14 cellular contexts compared by ENCODE assay signal in the genomic region with DNA sequence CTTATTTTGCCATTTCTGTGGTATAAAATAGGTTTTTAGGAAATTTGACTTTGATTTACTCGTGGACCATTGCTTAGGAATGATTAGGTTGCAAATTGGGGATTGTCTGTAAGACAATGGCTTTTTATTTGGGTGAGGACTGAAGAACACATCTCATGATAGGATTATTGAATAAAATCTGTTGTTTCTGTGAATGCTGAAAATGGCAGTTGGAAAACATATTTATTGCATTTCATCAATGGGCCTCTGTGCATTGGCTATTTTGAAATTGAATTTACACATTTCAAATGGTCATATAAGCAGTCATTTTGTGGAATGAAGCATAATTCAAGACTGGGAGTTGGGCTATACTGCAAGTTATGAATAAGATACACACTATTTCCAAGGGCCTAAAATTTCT. TPM values are rescaled to one million over a fixed set of nuclear protein-coding genes. Genes with fewer than 3 reads are reported as not detected.
DNase-seq lines count a peak whose midpoint lies in the region; ATAC-seq and TF ChIP-seq lines count a peak whose summit lies in the region.
"Had no signal": no experiment of that assay in that cellular context is flagged by ENCODE, and none has a peak within 500 bp of the region (broad histone marks: within the 10 kb centered on the region; RNA-seq: fewer than 3 reads in every experiment).

No MANE protein-coding gene starts in this region.

- TF ChIP-seq RAD21 in SK-N-SH (IDR thresholded peaks at IDR 0.05; ENCODE audit: low read length): no peak

- peaks cover 68% of the 10 kb centered on the region for H3K4me1 Mint-ChIP-seq in GM23338
- peaks cover 45% of the 10 kb centered on the region for H3K4me1 Mint-ChIP-seq in nephron progenitor cell
- peaks cover 9% of the 10 kb centered on the region for H3K4me1 Mint-ChIP-seq in activated T-helper 2 cell treated with anti-CD3 and anti-CD28 coated beads, Interferon-gamma antibody, Interleukin-2, Interleukin-4, amounts not matched to agents 10 μg/mL and 5 μg/mL and 100 μg/mL, durations not matched to agents 14 hours and 24 hours and 36 hours (ENCODE audit: low read depth)

- no peak overlapping the region for H3K9ac ChIP-seq in SK-N-SH
- H3K9ac ChIP-seq: GM23248 had no signal

- H3K4me2 ChIP-seq in GM23338 (peak overlapping the region; percentile 56), SK-N-SH (no peak overlapping the region)

- H3K27me3 ChIP-seq in GM23338 (ENCODE audit: insufficient read depth) (no peaks in the 10 kb centered on the region), Panc1 (ENCODE audit: control insufficient read depth, insufficient read depth, low read length) (no peaks in the 10 kb centered on the region), SK-N-SH (ENCODE audit: insufficient read depth) (no peaks in the 10 kb centered on the region)
- H3K27me3 ChIP-seq: Peyer's patch had no signal

- BruUV-seq in Panc1 (replicated peaks; lab: Mats Ljungman, UMichigan): no TSS peak

- H3K36me3 ChIP-seq in GM23338 (ENCODE audit: insufficient read depth): no peaks in the 10 kb centered on the region
- no peaks in the 10 kb centered on the region for H3K36me3 ChIP-seq in Panc1 (ENCODE audit: control insufficient read depth, insufficient read depth, low read length)
- H3K36me3 ChIP-seq in SK-N-SH (replicated peaks in 1 of 2; ENCODE audit: control insufficient read depth in 1 of 2, insufficient read depth in 2 of 2, low read length in 1 of 2): no peaks in the 10 kb centered on the region
- H3K36me3 ChIP-seq: Peyer's patch had no signal

- H3K4me3 ChIP-seq in GM23338 (no peak overlapping the region), Panc1 (ENCODE audit: low read depth in 2 of 2, low read length in 2 of 2) (no peak overlapping the region), SK-N-SH (ENCODE audit: low read depth in 2 of 2, low read length in 1 of 2) (no peak overlapping the region)
- H3K4me3 ChIP-seq: GM23248, Peyer's patch had no signal

- POLR2A ChIA-PET in Panc1 (lab: Charles Lee) (no interaction called here), SK-N-SH (lab: Yijun Ruan, JAX) (no interaction called here)

- H3K27ac Mint-ChIP-seq in GM23338 (peak overlapping the region; percentile 47), nephron progenitor cell (peak overlapping the region; percentile 81)
- no peak overlapping the region for H3K27ac Mint-ChIP-seq in activated T-helper 2 cell treated with anti-CD3 and anti-CD28 coated beads, Interferon-gamma antibody, Interleukin-2, Interleukin-4, amounts not matched to agents 10 μg/mL and 5 μg/mL and 100 μg/mL, durations not matched to agents 14 hours and 24 hours and 36 hours
- H3K27ac Mint-ChIP-seq: B cell; CD4-positive, alpha-beta memory T cell had no signal

- in situ Hi-C loops in Panc1 (cut with HindIII; ENCODE audit: low pct_unique_long_range_greater_than_20kb, low sequenced_read_pairs): no loop called here

- H3K27me3 Mint-ChIP-seq in GM23338 (ENCODE audit: insufficient read depth, low read depth, poor library complexity) (peaks cover 8% of the 10 kb centered on the region), nephron progenitor cell (ENCODE audit: low read depth, poor library complexity) (peaks cover 3% of the 10 kb centered on the region)
- no peaks in the 10 kb centered on the region for H3K27me3 Mint-ChIP-seq in activated T-helper 2 cell treated with anti-CD3 and anti-CD28 coated beads, Interferon-gamma antibody, Interleukin-2, Interleukin-4, amounts not matched to agents 10 μg/mL and 5 μg/mL and 100 μg/mL, durations not matched to agents 14 hours and 24 hours and 36 hours (ENCODE audit: low read depth)
- H3K27me3 Mint-ChIP-seq: B cell; CD4-positive, alpha-beta memory T cell had no signal

- peaks cover 2% of the 10 kb centered on the region; the same call in 2 of the 3 replicates for H3K36me3 Mint-ChIP-seq in GM23338 (ENCODE audit: low read depth)
- no peaks in the 10 kb centered on the region for H3K36me3 Mint-ChIP-seq in nephron progenitor cell (ENCODE audit: low read depth)
- H3K36me3 Mint-ChIP-seq in activated T-helper 2 cell treated with anti-CD3 and anti-CD28 coated beads, Interferon-gamma antibody, Interleukin-2, Interleukin-4, amounts not matched to agents 10 μg/mL and 5 μg/mL and 100 μg/mL, durations not matched to agents 14 hours and 24 hours and 36 hours (ENCODE audit: low read depth): no peaks in the 10 kb centered on the region
- H3K36me3 Mint-ChIP-seq: CD4-positive, alpha-beta memory T cell had no signal

- H2AFZ ChIP-seq in GM23338 (no peak overlapping the region), SK-N-SH (ENCODE audit: low read depth) (no peak overlapping the region)
- H2AFZ ChIP-seq: GM23248 had no signal

- intact Hi-C loops in Panc1 (cut with micrococcal nuclease; ENCODE audit: unreplicated experiment): no loop called here
- intact Hi-C loops in activated T-helper 2 cell treated with anti-CD3 and anti-CD28 coated beads, Interferon-gamma antibody, Interleukin-2, Interleukin-4, amounts not matched to agents 10 μg/mL and 5 μg/mL and 100 μg/mL, durations not matched to agents 14 hours and 24 hours and 36 hours (cut with micrococcal nuclease): no loop called here

- H3K9me3 Mint-ChIP-seq in GM23338 (no peaks in the 10 kb centered on the region), nephron progenitor cell (peaks cover 3% of the 10 kb centered on the region)
- H3K9me3 Mint-ChIP-seq in activated T-helper 2 cell treated with anti-CD3 and anti-CD28 coated beads, Interferon-gamma antibody, Interleukin-2, Interleukin-4, amounts not matched to agents 10 μg/mL and 5 μg/mL and 100 μg/mL, durations not matched to agents 14 hours and 24 hours and 36 hours: no peaks in the 10 kb centered on the region
- H3K9me3 Mint-ChIP-seq: CD4-positive, alpha-beta memory T cell had no signal

- H3K9me3 ChIP-seq in Panc1 (ENCODE audit: control insufficient read depth, insufficient read depth, low read depth, low read length) (no peaks in the 10 kb centered on the region), SK-N-SH (no peaks in the 10 kb centered on the region)
- H3K9me3 ChIP-seq: Peyer's patch had no signal

- no peak for TF ChIP-seq CTCF in GM23338 (conservative IDR thresholded peaks at IDR 0.05; ENCODE audit: low read depth in 2 of 2)
- no peak for TF ChIP-seq CTCF in Panc1 (IDR thresholded peaks at IDR 0.05)
- TF ChIP-seq CTCF in nephron progenitor cell (IDR thresholded peaks at IDR 0.05): no peak
- TF ChIP-seq CTCF in SK-N-SH (IDR thresholded peaks at IDR 0.05): no peak

- no peaks in the 10 kb centered on the region; the same call in 1 of the 2 replicates for H3F3A ChIP-seq in GM23338 (replicated peaks; ENCODE audit: low read depth)
- no peaks in the 10 kb centered on the region for H3F3A ChIP-seq in SK-N-SH (replicated peaks; ENCODE audit: insufficient read depth)

- CTCF ChIA-PET in Panc1 (lab: Charles Lee) (no interaction called here), SK-N-SH (lab: Yijun Ruan, JAX) (no interaction called here)

- H3K79me2 ChIP-seq in GM23338 (replicated peaks; ENCODE audit: insufficient read depth) (peaks cover 100% of the 10 kb centered on the region), SK-N-SH (ENCODE audit: insufficient read depth) (no peaks in the 10 kb centered on the region)

- H3K27ac ChIP-seq in GM23338 (ENCODE audit: low read depth) (peak overlapping the region; percentile 82; the same call in 1 of the 2 replicates), Panc1 (ENCODE audit: low read length) (peak overlapping the region; percentile 60; the same call in 1 of the 2 replicates), epithelial cell of prostate (peak overlapping the region; percentile 37), SK-N-SH (ENCODE audit: low read depth in 2 of 2, low read length in 1 of 2) (no peak overlapping the region)
- H3K27ac ChIP-seq: GM23248 had no signal

- no peak for TF ChIP-seq EP300 in SK-N-SH (IDR thresholded peaks at IDR 0.05; ENCODE audit: borderline replicate concordance in 1 of 2, low read depth in 1 of 2, low read length in 1 of 2)

- H3K4me3 Mint-ChIP-seq in GM23338: no peak overlapping the region
- no peak overlapping the region for H3K4me3 Mint-ChIP-seq in nephron progenitor cell
- H3K4me3 Mint-ChIP-seq in activated T-helper 2 cell treated with anti-CD3 and anti-CD28 coated beads, Interferon-gamma antibody, Interleukin-2, Interleukin-4, amounts not matched to agents 10 μg/mL and 5 μg/mL and 100 μg/mL, durations not matched to agents 14 hours and 24 hours and 36 hours (ENCODE audit: low read depth): no peak overlapping the region
- H3K4me3 Mint-ChIP-seq: B cell; CD4-positive, alpha-beta memory T cell had no signal

- peaks cover 59% of the 10 kb centered on the region for H3K4me1 ChIP-seq in GM23338 (ENCODE audit: insufficient read depth)
- H3K4me1 ChIP-seq in Panc1 (ENCODE audit: control insufficient read depth, insufficient read depth, low read length): peaks cover 30% of the 10 kb centered on the region
- H3K4me1 ChIP-seq in SK-N-SH (ENCODE audit: control insufficient read depth in 1 of 2, insufficient read depth in 2 of 2, low read depth in 1 of 2, low read length in 1 of 2): peaks cover 0 to 5% of the 10 kb centered on the region in 2 experiments; a peak in 1 of 4 replicates

- no peaks in the 10 kb centered on the region for H3K9me2 ChIP-seq in GM23338 (ENCODE audit: insufficient read depth)
- no peaks in the 10 kb centered on the region for H3K9me2 ChIP-seq in SK-N-SH

- H4K20me1 ChIP-seq in GM23338 (replicated peaks; ENCODE audit: insufficient read depth) (peaks cover 18% of the 10 kb centered on the region; the same call in 1 of the 2 replicates), SK-N-SH (ENCODE audit: insufficient read depth) (no peaks in the 10 kb centered on the region)

- DNase-seq in GM23338 (ENCODE audit: low spot score) (no peak), Panc1 (ENCODE audit: low read depth, low spot score) (no peak), epithelial cell of prostate (ENCODE audit: low read depth, low spot score) (no peak), nephron progenitor cell (no peak), SK-N-SH (no peak)
- no peak for DNase-seq in activated T-helper 2 cell treated with anti-CD3 and anti-CD28 coated beads, Interferon-gamma antibody, Interleukin-2, Interleukin-4, amounts not matched to agents 10 μg/mL and 5 μg/mL and 100 μg/mL, durations not matched to agents 14 hours and 24 hours and 36 hours (ENCODE audit: low spot score)
- DNase-seq: CD4-positive, alpha-beta memory T cell; GF-D8; NCI-H1048; SHP77 treated with DMSO at 0.1 percent for 48 hours had no signal

- ATAC-seq in GM23338: no peak
- no peak for ATAC-seq in Panc1
- ATAC-seq in HG02973 (IDR thresholded peaks at IDR 0.05; ENCODE audit: unreplicated experiment): no peak

- 95% methylated on average over 1 of the region's 1 CpG for WGBS in SK-N-SH (ENCODE audit: low lambda C conversion rate)

RNA-seq across cellular contexts. Expression of gene FGD4, which starts 46.0 kb away (rescaled TPM):
- 48.6 and 54.3 TPM in 2 replicates for total RNA-seq in GM23338 (2014; rRNA removed; shearing (Covaris generic))
- polyA plus RNA-seq in GM23338 (2016; fragmentation: Nextera tagmentation; extraction: Ambion mirVana) (16.9 and 24.3 TPM in 2 replicates), SK-N-SH (2012; rRNA removed) (0.26 and 0.44 TPM in 2 replicates)
- 5.0 TPM for total RNA-seq in Panc1 (2021; ENCODE audit: unreplicated experiment)
- 1.7 TPM for polyA plus RNA-seq in Panc1 (2012; ENCODE audit: insufficient read length)
- polyA plus RNA-seq in SK-N-SH (2012; cell fraction: cytosol; rRNA removed): 0.24 and 0.35 TPM in 2 replicates
- polyA plus RNA-seq in SK-N-SH (2012; cell fraction: nucleus; rRNA removed): 0.38 and 0.58 TPM in 2 replicates
- 1.4 and 1.7 TPM in 2 replicates for total RNA-seq in activated T-helper 2 cell treated with anti-CD3 and anti-CD28 coated beads, Interferon-gamma antibody, Interleukin-2, Interleukin-4, amounts not matched to agents 10 μg/mL and 5 μg/mL and 100 μg/mL, durations not matched to agents 14 hours and 24 hours and 36 hours

Comparison
In these comparisons a context has a peak if more than half of its experiments do, and no peak if none do; other contexts are left out.
1. H3K27ac ChIP-seq: peak in GM23338 (single experiment), Panc1 (single experiment) and epithelial cell of prostate (single experiment); none in SK-N-SH (0 of 2).